ENCODE assay signal across 1 cellular context in the genomic region with DNA sequence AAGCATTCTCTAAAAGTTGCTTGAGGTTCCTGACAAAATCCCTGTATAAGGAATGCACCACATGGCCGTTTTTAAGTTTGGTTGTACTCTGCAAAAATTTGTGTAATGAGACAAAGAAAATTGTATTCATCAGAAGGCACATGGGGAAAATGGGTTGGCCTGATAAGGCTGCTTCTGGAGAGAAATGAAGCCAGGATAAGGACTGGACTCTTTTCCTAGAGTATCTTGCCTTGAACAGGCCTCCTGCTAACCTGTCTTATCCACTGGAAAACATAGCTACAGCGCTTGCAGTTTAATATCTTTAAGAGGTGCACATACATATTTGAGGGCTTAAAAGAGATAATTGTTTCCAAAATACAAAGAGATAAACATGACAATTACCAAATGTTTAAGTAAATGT.
TF ChIP-seq lines count a peak whose summit lies in the region.

No MANE protein-coding gene starts in this region.

TF ChIP-seq in K562, 482 proteins besides CTCF, POLR2A, EP300 and RAD21 (continued from another document):
- TF ChIP-seq CBFA2T3 (IDR thresholded peaks at IDR 0.05) (peak; percentile 79), TAL1 (IDR thresholded peaks at IDR 0.05) (peak; percentile 49; the same call in 1 of the 2 replicates), TOE1 (IDR thresholded peaks at IDR 0.05; ENCODE audit: borderline replicate concordance) (no peak), TOE1 (CRISPR knock-in tag; IDR thresholded peaks at IDR 0.05; ENCODE audit: borderline replicate concordance, low read depth) (no peak), ETV5 (CRISPR knock-in tag; IDR thresholded peaks at IDR 0.05; ENCODE audit: low read depth) (no peak), NCOR1 (IDR thresholded peaks at IDR 0.05) (peak; percentile 41; the same call in 1 of the 2 replicates), CHAMP1 (IDR thresholded peaks at IDR 0.05) (no peak)
- TF ChIP-seq, protein P1, sequence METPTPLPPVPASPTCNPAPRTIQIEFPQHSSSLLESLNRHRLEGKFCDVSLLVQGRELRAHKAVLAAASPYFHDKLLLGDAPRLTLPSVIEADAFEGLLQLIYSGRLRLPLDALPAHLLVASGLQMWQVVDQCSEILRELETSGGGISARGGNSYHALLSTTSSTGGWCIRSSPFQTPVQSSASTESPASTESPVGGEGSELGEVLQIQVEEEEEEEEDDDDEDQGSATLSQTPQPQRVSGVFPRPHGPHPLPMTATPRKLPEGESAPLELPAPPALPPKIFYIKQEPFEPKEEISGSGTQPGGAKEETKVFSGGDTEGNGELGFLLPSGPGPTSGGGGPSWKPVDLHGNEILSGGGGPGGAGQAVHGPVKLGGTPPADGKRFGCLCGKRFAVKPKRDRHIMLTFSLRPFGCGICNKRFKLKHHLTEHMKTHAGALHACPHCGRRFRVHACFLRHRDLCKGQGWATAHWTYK (CRISPR knock-in tag; IDR thresholded peaks at IDR 0.05): no peak
- TF ChIP-seq, protein P2, sequence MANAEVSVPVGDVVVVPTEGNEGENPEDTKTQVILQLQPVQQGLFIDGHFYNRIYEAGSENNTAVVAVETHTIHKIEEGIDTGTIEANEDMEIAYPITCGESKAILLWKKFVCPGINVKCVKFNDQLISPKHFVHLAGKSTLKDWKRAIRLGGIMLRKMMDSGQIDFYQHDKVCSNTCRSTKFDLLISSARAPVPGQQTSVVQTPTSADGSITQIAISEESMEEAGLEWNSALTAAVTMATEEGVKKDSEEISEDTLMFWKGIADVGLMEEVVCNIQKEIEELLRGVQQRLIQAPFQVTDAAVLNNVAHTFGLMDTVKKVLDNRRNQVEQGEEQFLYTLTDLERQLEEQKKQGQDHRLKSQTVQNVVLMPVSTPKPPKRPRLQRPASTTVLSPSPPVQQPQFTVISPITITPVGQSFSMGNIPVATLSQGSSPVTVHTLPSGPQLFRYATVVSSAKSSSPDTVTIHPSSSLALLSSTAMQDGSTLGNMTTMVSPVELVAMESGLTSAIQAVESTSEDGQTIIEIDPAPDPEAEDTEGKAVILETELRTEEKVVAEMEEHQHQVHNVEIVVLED (CRISPR knock-in tag; IDR thresholded peaks at IDR 0.05): no peak
- TF ChIP-seq, protein P3, sequence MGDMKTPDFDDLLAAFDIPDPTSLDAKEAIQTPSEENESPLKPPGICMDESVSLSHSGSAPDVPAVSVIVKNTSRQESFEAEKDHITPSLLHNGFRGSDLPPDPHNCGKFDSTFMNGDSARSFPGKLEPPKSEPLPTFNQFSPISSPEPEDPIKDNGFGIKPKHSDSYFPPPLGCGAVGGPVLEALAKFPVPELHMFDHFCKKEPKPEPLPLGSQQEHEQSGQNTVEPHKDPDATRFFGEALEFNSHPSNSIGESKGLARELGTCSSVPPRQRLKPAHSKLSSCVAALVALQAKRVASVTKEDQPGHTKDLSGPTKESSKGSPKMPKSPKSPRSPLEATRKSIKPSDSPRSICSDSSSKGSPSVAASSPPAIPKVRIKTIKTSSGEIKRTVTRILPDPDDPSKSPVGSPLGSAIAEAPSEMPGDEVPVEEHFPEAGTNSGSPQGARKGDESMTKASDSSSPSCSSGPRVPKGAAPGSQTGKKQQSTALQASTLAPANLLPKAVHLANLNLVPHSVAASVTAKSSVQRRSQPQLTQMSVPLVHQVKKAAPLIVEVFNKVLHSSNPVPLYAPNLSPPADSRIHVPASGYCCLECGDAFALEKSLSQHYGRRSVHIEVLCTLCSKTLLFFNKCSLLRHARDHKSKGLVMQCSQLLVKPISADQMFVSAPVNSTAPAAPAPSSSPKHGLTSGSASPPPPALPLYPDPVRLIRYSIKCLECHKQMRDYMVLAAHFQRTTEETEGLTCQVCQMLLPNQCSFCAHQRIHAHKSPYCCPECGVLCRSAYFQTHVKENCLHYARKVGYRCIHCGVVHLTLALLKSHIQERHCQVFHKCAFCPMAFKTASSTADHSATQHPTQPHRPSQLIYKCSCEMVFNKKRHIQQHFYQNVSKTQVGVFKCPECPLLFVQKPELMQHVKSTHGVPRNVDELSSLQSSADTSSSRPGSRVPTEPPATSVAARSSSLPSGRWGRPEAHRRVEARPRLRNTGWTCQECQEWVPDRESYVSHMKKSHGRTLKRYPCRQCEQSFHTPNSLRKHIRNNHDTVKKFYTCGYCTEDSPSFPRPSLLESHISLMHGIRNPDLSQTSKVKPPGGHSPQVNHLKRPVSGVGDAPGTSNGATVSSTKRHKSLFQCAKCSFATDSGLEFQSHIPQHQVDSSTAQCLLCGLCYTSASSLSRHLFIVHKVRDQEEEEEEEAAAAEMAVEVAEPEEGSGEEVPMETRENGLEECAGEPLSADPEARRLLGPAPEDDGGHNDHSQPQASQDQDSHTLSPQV (IDR thresholded peaks at IDR 0.05): 0 out of 2 replicates have a peak, but pooled peaks have one; percentile 50
